28 cellular contexts compared by ENCODE assay signal in genomic region chr10:122357685-122358084, GRCh38.
"Had no signal": no experiment of that assay in that cellular context is flagged by ENCODE, and none has a peak within 500 bp of the region (broad histone marks: within the 10 kb centered on the region; RNA-seq: fewer than 3 reads in every experiment).

No MANE protein-coding gene starts in this region.

- H3K27me3 ChIP-seq: ascending aorta, breast epithelium, cardiac muscle cell, dorsolateral prefrontal cortex, esophagus muscularis mucosa, foreskin keratinocyte, gastrocnemius medialis, heart left ventricle had no signal

- H3K4me1 ChIP-seq: ascending aorta, breast epithelium, esophagus muscularis mucosa, gastrocnemius medialis, heart left ventricle had no signal

- H3K9me3 ChIP-seq: ascending aorta, gastrocnemius medialis had no signal

- H3K36me3 ChIP-seq: ascending aorta, breast epithelium, cardiac muscle cell, esophagus muscularis mucosa, gastrocnemius medialis, heart left ventricle had no signal

- H3K4me3 ChIP-seq: ascending aorta, breast epithelium, cardiac muscle cell, coronary artery, dorsolateral prefrontal cortex, esophagus muscularis mucosa, gastrocnemius medialis, heart left ventricle had no signal

- ATAC-seq: activated CD4-positive, alpha-beta T cell treated with anti-CD3 and anti-CD28 coated beads for 36 hours; activated CD8-positive, alpha-beta T cell treated with anti-CD3 and anti-CD28 coated beads, Interleukin-2, amount 10 ng/mL, durations not matched to agents 7 days and 5 days; activated naive CD4-positive, alpha-beta T cell treated with anti-CD3 and anti-CD28 coated beads, Interleukin-2, amount 50 U/mL, for 72 hours; activated T-cell treated with anti-CD3 and anti-CD28 coated beads, Interleukin-2, amount 50 U/mL, for 72 hours; foreskin keratinocyte; gastrocnemius medialis; heart left ventricle had no signal

- H3K27ac ChIP-seq: ascending aorta, breast epithelium, cardiac muscle cell, coronary artery, dorsolateral prefrontal cortex, esophagus muscularis mucosa, foreskin keratinocyte, gastrocnemius medialis, heart left ventricle had no signal

- DNase-seq: activated CD4-positive, alpha-beta memory T cell treated with anti-CD3 and anti-CD28 coated beads for 36 hours; activated CD4-positive, alpha-beta T cell treated with anti-CD3 and anti-CD28 coated beads for 36 hours; activated CD4-positive, alpha-beta T cell treated with anti-CD3 and anti-CD28 coated beads, Interleukin-2, amount 10 ng/mL, durations not matched to agents 24 days and 14 days; activated CD4-positive, CD25-positive, alpha-beta regulatory T cell; activated CD4-positive, CD25-positive, alpha-beta regulatory T cell treated with anti-CD3 and anti-CD28 coated beads, Interleukin-2, amount 50 U/mL, for 72 hours; activated CD8-positive, alpha-beta T cell treated with anti-CD3 and anti-CD28 coated beads, Interleukin-2, amount 10 ng/mL, durations not matched to agents 7 days and 5 days; activated gamma-delta T cell; activated naive CD4-positive, alpha-beta T cell; activated naive CD4-positive, alpha-beta T cell treated with anti-CD3 and anti-CD28 coated beads, Interleukin-2, amount 10 ng/mL, durations not matched to agents 7 days and 5 days; activated naive CD8-positive, alpha-beta T cell treated with anti-CD3 and anti-CD28 coated beads, Interleukin-2, amount 10 ng/mL, durations not matched to agents 7 days and 5 days; activated T-cell treated with anti-CD3 and anti-CD28 coated beads for 4 hours; activated T-cell treated with anti-CD3 and anti-CD28 coated beads, Interleukin-2, amount 50 U/mL, for 24 hours; activated T-cell treated with anti-CD3 and anti-CD28 coated beads, Interleukin-2, amount 50 U/mL, for 72 hours; central memory CD4-positive, alpha-beta T cell; effector memory CD4-positive, alpha-beta T cell; erythroblast; foreskin keratinocyte; gastrocnemius medialis; glutamatergic neuron; heart left ventricle; T-helper 2 cell had no signal
